Comparison of ENCODE assay signal across 1 cellular context in the genomic region with DNA sequence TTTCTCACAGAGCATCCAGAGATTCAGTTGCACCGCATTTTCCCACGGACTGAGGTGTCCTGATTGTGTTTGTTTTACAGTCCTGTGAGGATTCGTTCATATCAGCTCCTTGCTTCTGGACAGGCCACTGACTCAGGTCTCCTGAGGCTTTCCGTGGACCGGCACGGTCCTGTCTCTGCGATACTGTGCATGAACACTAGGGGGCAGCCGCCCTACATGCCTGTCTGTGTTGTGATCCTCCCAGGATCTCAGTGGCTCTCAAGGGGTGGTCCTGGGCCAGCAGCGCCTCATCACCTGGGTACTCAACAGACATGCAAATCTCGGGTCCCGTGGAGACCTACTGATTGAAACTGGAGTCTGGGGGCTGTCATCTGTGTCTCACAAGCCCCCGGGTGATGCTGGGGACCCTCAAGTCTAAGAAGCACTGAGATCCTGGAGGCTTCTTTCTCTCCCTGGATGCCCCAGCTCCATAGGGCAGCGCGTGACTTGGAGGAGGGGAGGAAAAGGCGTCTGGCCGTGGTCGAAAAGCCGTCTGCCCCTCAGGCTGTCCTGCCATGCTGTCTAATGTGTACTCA.
TF ChIP-seq lines count a peak whose summit lies in the region.

No MANE protein-coding gene starts in this region.

TF ChIP-seq in HepG2, 621 proteins besides CTCF, POLR2A, EP300 and RAD21 (continued from another document and continues in another):
- TF ChIP-seq, protein P1, sequence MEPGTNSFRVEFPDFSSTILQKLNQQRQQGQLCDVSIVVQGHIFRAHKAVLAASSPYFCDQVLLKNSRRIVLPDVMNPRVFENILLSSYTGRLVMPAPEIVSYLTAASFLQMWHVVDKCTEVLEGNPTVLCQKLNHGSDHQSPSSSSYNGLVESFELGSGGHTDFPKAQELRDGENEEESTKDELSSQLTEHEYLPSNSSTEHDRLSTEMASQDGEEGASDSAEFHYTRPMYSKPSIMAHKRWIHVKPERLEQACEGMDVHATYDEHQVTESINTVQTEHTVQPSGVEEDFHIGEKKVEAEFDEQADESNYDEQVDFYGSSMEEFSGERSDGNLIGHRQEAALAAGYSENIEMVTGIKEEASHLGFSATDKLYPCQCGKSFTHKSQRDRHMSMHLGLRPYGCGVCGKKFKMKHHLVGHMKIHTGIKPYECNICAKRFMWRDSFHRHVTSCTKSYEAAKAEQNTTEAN (CRISPR knock-in tag; conservative IDR thresholded peaks at IDR 0.05): no peak
- no peak for TF ChIP-seq ATF7-NPFF (CRISPR knock-in tag; IDR thresholded peaks at IDR 0.05; ENCODE audit: low read depth)
- TF ChIP-seq, protein P2, sequence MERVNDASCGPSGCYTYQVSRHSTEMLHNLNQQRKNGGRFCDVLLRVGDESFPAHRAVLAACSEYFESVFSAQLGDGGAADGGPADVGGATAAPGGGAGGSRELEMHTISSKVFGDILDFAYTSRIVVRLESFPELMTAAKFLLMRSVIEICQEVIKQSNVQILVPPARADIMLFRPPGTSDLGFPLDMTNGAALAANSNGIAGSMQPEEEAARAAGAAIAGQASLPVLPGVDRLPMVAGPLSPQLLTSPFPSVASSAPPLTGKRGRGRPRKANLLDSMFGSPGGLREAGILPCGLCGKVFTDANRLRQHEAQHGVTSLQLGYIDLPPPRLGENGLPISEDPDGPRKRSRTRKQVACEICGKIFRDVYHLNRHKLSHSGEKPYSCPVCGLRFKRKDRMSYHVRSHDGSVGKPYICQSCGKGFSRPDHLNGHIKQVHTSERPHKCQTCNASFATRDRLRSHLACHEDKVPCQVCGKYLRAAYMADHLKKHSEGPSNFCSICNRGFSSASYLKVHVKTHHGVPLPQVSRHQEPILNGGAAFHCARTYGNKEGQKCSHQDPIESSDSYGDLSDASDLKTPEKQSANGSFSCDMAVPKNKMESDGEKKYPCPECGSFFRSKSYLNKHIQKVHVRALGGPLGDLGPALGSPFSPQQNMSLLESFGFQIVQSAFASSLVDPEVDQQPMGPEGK (CRISPR knock-in tag; IDR thresholded peaks at IDR 0.05): peak; percentile 35; the same call in 1 of the 2 replicates
- TF ChIP-seq PHF8 (CRISPR knock-in tag; IDR thresholded peaks at IDR 0.05): no peak
- TF ChIP-seq HNRNPK (IDR thresholded peaks at IDR 0.05; ENCODE audit: low read depth, low read length, poor library complexity, severe bottlenecking): no peak
- no peak for TF ChIP-seq CHD2 (IDR thresholded peaks at IDR 0.05; ENCODE audit: low read depth, low read length)
- TF ChIP-seq SNRNP70 (IDR thresholded peaks at IDR 0.05; ENCODE audit: low read depth, low read length): no peak
- TF ChIP-seq RAD51 (IDR thresholded peaks at IDR 0.05; ENCODE audit: borderline replicate concordance): no peak
- no peak for TF ChIP-seq EEA1 (CRISPR knock-in tag; IDR thresholded peaks at IDR 0.05; ENCODE audit: borderline replicate concordance)
- TF ChIP-seq ESRRA (CRISPR knock-in tag; IDR thresholded peaks at IDR 0.05; ENCODE audit: low read depth): no peak
- TF ChIP-seq, protein P3, sequence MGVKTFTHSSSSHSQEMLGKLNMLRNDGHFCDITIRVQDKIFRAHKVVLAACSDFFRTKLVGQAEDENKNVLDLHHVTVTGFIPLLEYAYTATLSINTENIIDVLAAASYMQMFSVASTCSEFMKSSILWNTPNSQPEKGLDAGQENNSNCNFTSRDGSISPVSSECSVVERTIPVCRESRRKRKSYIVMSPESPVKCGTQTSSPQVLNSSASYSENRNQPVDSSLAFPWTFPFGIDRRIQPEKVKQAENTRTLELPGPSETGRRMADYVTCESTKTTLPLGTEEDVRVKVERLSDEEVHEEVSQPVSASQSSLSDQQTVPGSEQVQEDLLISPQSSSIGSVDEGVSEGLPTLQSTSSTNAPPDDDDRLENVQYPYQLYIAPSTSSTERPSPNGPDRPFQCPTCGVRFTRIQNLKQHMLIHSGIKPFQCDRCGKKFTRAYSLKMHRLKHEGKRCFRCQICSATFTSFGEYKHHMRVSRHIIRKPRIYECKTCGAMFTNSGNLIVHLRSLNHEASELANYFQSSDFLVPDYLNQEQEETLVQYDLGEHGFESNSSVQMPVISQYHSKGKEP (CRISPR knock-in tag; IDR thresholded peaks at IDR 0.05): no peak
- TF ChIP-seq RBFOX2 (IDR thresholded peaks at IDR 0.05; ENCODE audit: low read depth, low read length): no peak
- TF ChIP-seq ZNF260 (CRISPR knock-in tag; IDR thresholded peaks at IDR 0.05; ENCODE audit: borderline replicate concordance, low read depth): no peak
- TF ChIP-seq ZFYVE20 (CRISPR knock-in tag; IDR thresholded peaks at IDR 0.05; ENCODE audit: borderline replicate concordance, low read depth): no peak
- peak; percentile 84 for TF ChIP-seq TBX2 (CRISPR knock-in tag; IDR thresholded peaks at IDR 0.05; ENCODE audit: borderline replicate concordance)
- TF ChIP-seq ZNF724P (CRISPR knock-in tag; IDR thresholded peaks at IDR 0.05; ENCODE audit: borderline replicate concordance): peak; percentile 38; the same call in 1 of the 2 replicates
- no peak for TF ChIP-seq MBNL3 (CRISPR knock-in tag; conservative IDR thresholded peaks at IDR 0.05)
- TF ChIP-seq RFX1 (IDR thresholded peaks at IDR 0.05): no peak; the same call in 1 of the 2 replicates
- TF ChIP-seq ZIK1 (CRISPR knock-in tag; IDR thresholded peaks at IDR 0.05; ENCODE audit: borderline replicate concordance, low read depth): peak; percentile 77; the same call in 1 of the 2 replicates
- TF ChIP-seq ZNF234 (CRISPR knock-in tag; conservative IDR thresholded peaks at IDR 0.05): no peak
- no peak for TF ChIP-seq SRSF1 (optimal IDR thresholded peaks at IDR 0.05; ENCODE audit: low read depth, low read length)
- peak; percentile 59; the same call in 1 of the 2 replicates for TF ChIP-seq TGIF2 (CRISPR knock-in tag; IDR thresholded peaks at IDR 0.05)
- TF ChIP-seq, protein P4, sequence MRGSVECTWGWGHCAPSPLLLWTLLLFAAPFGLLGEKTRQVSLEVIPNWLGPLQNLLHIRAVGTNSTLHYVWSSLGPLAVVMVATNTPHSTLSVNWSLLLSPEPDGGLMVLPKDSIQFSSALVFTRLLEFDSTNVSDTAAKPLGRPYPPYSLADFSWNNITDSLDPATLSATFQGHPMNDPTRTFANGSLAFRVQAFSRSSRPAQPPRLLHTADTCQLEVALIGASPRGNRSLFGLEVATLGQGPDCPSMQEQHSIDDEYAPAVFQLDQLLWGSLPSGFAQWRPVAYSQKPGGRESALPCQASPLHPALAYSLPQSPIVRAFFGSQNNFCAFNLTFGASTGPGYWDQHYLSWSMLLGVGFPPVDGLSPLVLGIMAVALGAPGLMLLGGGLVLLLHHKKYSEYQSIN (CRISPR knock-in tag; IDR thresholded peaks at IDR 0.05; ENCODE audit: borderline replicate concordance): no peak
- no peak for TF ChIP-seq TBL1XR1 (IDR thresholded peaks at IDR 0.05; ENCODE audit: borderline replicate concordance, low read length, partially characterized antibody)
- TF ChIP-seq MXI1 (IDR thresholded peaks at IDR 0.05; ENCODE audit: borderline replicate concordance, low read depth, low read length): no peak
- TF ChIP-seq, protein P5, sequence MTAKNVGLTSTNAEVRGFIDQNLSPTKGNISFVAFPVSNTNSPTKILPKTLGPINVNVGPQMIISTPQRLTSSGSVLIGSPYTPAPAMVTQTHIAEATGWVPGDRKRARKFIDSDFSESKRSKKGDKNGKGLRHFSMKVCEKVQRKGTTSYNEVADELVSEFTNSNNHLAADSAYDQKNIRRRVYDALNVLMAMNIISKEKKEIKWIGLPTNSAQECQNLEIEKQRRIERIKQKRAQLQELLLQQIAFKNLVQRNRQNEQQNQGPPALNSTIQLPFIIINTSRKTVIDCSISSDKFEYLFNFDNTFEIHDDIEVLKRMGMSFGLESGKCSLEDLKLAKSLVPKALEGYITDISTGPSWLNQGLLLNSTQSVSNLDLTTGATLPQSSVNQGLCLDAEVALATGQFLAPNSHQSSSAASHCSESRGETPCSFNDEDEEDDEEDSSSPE (CRISPR knock-in tag; IDR thresholded peaks at IDR 0.05): no peak
- TF ChIP-seq, protein P6, sequence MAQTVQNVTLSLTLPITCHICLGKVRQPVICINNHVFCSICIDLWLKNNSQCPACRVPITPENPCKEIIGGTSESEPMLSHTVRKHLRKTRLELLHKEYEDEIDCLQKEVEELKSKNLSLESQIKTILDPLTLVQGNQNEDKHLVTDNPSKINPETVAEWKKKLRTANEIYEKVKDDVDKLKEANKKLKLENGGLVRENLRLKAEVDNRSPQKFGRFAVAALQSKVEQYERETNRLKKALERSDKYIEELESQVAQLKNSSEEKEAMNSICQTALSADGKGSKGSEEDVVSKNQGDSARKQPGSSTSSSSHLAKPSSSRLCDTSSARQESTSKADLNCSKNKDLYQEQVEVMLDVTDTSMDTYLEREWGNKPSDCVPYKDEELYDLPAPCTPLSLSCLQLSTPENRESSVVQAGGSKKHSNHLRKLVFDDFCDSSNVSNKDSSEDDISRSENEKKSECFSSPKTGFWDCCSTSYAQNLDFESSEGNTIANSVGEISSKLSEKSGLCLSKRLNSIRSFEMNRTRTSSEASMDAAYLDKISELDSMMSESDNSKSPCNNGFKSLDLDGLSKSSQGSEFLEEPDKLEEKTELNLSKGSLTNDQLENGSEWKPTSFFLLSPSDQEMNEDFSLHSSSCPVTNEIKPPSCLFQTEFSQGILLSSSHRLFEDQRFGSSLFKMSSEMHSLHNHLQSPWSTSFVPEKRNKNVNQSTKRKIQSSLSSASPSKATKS (CRISPR knock-in tag; IDR thresholded peaks at IDR 0.05): no peak
- no peak for TF ChIP-seq HDAC6 (IDR thresholded peaks at IDR 0.05; ENCODE audit: low read depth, low read length)
- peak; percentile 61; the same call in 1 of the 2 replicates for TF ChIP-seq ZNF160 (CRISPR knock-in tag; IDR thresholded peaks at IDR 0.05)
- TF ChIP-seq HNF4A (CRISPR knock-in tag; IDR thresholded peaks at IDR 0.05): peak; percentile 32; the same call in 1 of the 2 replicates
- TF ChIP-seq HMG20A (CRISPR knock-in tag; IDR thresholded peaks at IDR 0.05; ENCODE audit: borderline replicate concordance): peak; percentile 42; the same call in 1 of the 2 replicates
- TF ChIP-seq, protein P7, sequence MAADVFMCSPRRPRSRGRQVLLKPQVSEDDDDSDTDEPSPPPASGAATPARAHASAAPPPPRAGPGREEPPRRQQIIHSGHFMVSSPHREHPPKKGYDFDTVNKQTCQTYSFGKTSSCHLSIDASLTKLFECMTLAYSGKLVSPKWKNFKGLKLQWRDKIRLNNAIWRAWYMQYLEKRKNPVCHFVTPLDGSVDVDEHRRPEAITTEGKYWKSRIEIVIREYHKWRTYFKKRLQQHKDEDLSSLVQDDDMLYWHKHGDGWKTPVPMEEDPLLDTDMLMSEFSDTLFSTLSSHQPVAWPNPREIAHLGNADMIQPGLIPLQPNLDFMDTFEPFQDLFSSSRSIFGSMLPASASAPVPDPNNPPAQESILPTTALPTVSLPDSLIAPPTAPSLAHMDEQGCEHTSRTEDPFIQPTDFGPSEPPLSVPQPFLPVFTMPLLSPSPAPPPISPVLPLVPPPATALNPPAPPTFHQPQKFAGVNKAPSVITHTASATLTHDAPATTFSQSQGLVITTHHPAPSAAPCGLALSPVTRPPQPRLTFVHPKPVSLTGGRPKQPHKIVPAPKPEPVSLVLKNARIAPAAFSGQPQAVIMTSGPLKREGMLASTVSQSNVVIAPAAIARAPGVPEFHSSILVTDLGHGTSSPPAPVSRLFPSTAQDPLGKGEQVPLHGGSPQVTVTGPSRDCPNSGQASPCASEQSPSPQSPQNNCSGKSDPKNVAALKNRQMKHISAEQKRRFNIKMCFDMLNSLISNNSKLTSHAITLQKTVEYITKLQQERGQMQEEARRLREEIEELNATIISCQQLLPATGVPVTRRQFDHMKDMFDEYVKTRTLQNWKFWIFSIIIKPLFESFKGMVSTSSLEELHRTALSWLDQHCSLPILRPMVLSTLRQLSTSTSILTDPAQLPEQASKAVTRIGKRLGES (CRISPR knock-in tag; IDR thresholded peaks at IDR 0.05; ENCODE audit: borderline replicate concordance): no peak
- TF ChIP-seq RCOR2 (CRISPR knock-in tag; IDR thresholded peaks at IDR 0.05): 0 out of 2 replicates have a peak, but pooled peaks have one; percentile 49
- TF ChIP-seq, protein P8, sequence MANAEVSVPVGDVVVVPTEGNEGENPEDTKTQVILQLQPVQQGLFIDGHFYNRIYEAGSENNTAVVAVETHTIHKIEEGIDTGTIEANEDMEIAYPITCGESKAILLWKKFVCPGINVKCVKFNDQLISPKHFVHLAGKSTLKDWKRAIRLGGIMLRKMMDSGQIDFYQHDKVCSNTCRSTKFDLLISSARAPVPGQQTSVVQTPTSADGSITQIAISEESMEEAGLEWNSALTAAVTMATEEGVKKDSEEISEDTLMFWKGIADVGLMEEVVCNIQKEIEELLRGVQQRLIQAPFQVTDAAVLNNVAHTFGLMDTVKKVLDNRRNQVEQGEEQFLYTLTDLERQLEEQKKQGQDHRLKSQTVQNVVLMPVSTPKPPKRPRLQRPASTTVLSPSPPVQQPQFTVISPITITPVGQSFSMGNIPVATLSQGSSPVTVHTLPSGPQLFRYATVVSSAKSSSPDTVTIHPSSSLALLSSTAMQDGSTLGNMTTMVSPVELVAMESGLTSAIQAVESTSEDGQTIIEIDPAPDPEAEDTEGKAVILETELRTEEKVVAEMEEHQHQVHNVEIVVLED (CRISPR knock-in tag; IDR thresholded peaks at IDR 0.05; ENCODE audit: borderline replicate concordance): peak; percentile 36; the same call in 1 of the 2 replicates
- TF ChIP-seq, protein P9, sequence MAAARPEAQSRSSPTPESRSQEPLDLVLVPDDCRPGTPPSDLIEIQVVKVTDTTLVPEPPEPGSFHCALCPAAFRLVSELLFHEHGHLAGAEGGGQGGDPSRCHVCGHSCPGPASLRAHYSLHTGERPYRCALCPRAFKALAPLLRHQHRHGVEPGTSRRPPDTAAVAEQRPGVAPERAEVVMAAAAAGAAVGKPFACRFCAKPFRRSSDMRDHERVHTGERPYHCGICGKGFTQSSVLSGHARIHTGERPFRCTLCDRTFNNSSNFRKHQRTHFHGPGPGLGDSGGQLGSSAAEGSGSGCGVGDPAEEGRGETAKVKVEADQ (CRISPR knock-in tag; IDR thresholded peaks at IDR 0.05; ENCODE audit: borderline replicate concordance): 0 out of 2 replicates have a peak, but pooled peaks have one; percentile 36
- peak; percentile 74; the same call in 1 of the 2 replicates for TF ChIP-seq BCL6 (CRISPR knock-in tag; IDR thresholded peaks at IDR 0.05)
- TF ChIP-seq, protein P10, sequence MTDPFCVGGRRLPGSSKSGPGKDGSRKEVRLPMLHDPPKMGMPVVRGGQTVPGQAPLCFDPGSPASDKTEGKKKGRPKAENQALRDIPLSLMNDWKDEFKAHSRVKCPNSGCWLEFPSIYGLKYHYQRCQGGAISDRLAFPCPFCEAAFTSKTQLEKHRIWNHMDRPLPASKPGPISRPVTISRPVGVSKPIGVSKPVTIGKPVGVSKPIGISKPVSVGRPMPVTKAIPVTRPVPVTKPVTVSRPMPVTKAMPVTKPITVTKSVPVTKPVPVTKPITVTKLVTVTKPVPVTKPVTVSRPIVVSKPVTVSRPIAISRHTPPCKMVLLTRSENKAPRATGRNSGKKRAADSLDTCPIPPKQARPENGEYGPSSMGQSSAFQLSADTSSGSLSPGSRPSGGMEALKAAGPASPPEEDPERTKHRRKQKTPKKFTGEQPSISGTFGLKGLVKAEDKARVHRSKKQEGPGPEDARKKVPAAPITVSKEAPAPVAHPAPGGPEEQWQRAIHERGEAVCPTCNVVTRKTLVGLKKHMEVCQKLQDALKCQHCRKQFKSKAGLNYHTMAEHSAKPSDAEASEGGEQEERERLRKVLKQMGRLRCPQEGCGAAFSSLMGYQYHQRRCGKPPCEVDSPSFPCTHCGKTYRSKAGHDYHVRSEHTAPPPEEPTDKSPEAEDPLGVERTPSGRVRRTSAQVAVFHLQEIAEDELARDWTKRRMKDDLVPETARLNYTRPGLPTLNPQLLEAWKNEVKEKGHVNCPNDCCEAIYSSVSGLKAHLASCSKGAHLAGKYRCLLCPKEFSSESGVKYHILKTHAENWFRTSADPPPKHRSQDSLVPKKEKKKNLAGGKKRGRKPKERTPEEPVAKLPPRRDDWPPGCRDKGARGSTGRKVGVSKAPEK (CRISPR knock-in tag; IDR thresholded peaks at IDR 0.05; ENCODE audit: borderline replicate concordance): no peak
- no peak for TF ChIP-seq CREM (IDR thresholded peaks at IDR 0.05)
- no peak for TF ChIP-seq CREM (CRISPR knock-in tag; IDR thresholded peaks at IDR 0.05)
